ENCODE assay signal across 9 cellular contexts in genomic region chr17:8159459-8160223, GRCh38. TPM values are rescaled to one million over a fixed set of nuclear protein-coding genes. Genes with fewer than 3 reads are reported as not detected.
DNase-seq lines count a peak whose midpoint lies in the region; ATAC-seq and TF ChIP-seq lines count a peak whose summit lies in the region.
"Had no signal": no experiment of that assay in that cellular context is flagged by ENCODE, and none has a peak within 500 bp of the region (broad histone marks: within the 10 kb centered on the region; RNA-seq: fewer than 3 reads in every experiment).

No MANE protein-coding gene starts in this region.

- TF ChIP-seq POLR2A in testis (IDR thresholded peaks at IDR 0.05), result no peak

- H3K27ac Mint-ChIP-seq in activated CD4-positive, alpha-beta T cell treated with anti-CD3 and anti-CD28 coated beads, Interleukin-2, amount 10 ng/mL, durations not matched to agents 24 days and 14 days, result peak overlapping the region; percentile 82
- peak overlapping the region; percentile 80 for H3K27ac Mint-ChIP-seq in activated naive CD8-positive, alpha-beta T cell
- H3K27ac Mint-ChIP-seq in memory B cell, result peak overlapping the region; percentile 98

- peaks cover 44% of the 10 kb centered on the region for H3K4me1 ChIP-seq in testis

- H3K27me3 Mint-ChIP-seq in activated CD4-positive, alpha-beta T cell treated with anti-CD3 and anti-CD28 coated beads, Interleukin-2, amount 10 ng/mL, durations not matched to agents 24 days and 14 days, result no peaks in the 10 kb centered on the region
- no peaks in the 10 kb centered on the region for H3K27me3 Mint-ChIP-seq in activated naive CD8-positive, alpha-beta T cell
- H3K27me3 Mint-ChIP-seq in memory B cell, result no peaks in the 10 kb centered on the region

- H3K36me3 Mint-ChIP-seq in activated CD4-positive, alpha-beta T cell treated with anti-CD3 and anti-CD28 coated beads, Interleukin-2, amount 10 ng/mL, durations not matched to agents 24 days and 14 days (ENCODE audit: low read depth), result peaks cover 36% of the 10 kb centered on the region
- H3K36me3 Mint-ChIP-seq in activated naive CD8-positive, alpha-beta T cell, result peaks cover 2% of the 10 kb centered on the region
- peaks cover 10% of the 10 kb centered on the region for H3K36me3 Mint-ChIP-seq in memory B cell

- TF ChIP-seq CTCF in testis (IDR thresholded peaks at IDR 0.05), result no peak

- intact Hi-C loops in activated CD4-positive, alpha-beta T cell treated with anti-CD3 and anti-CD28 coated beads, Interleukin-2, amount 10 ng/mL, durations not matched to agents 24 days and 14 days (cut with micrococcal nuclease), result loop anchor here (10.0 kb wide), 2 partner anchors 475 to 925 kb away; partner anchors contain the start of genes DVL2, PHF23, TP53 and WRAP53
- intact Hi-C loops in testis (cut with DNase I; ENCODE audit: low total_unique reads), result no loop called here

- peak overlapping the region; percentile 100 for H3K27ac ChIP-seq in testis

- no peak overlapping the region for H3K4me3 ChIP-seq in testis

- peaks cover 57% of the 10 kb centered on the region for H3K4me1 Mint-ChIP-seq in activated CD4-positive, alpha-beta T cell treated with anti-CD3 and anti-CD28 coated beads, Interleukin-2, amount 10 ng/mL, durations not matched to agents 24 days and 14 days
- peaks cover 49% of the 10 kb centered on the region for H3K4me1 Mint-ChIP-seq in activated naive CD8-positive, alpha-beta T cell (ENCODE audit: low read depth)
- peaks cover 45% of the 10 kb centered on the region for H3K4me1 Mint-ChIP-seq in memory B cell

- H3K4me3 Mint-ChIP-seq in activated CD4-positive, alpha-beta T cell treated with anti-CD3 and anti-CD28 coated beads, Interleukin-2, amount 10 ng/mL, durations not matched to agents 24 days and 14 days, result peak overlapping the region; percentile 82
- peak overlapping the region; percentile 60 for H3K4me3 Mint-ChIP-seq in activated naive CD8-positive, alpha-beta T cell
- H3K4me3 Mint-ChIP-seq in memory B cell, result no peak overlapping the region

- no peaks in the 10 kb centered on the region for H3K9me3 Mint-ChIP-seq in activated CD4-positive, alpha-beta T cell treated with anti-CD3 and anti-CD28 coated beads, Interleukin-2, amount 10 ng/mL, durations not matched to agents 24 days and 14 days
- no peaks in the 10 kb centered on the region for H3K9me3 Mint-ChIP-seq in activated naive CD8-positive, alpha-beta T cell (ENCODE audit: low read depth)
- H3K9me3 Mint-ChIP-seq in memory B cell, result no peaks in the 10 kb centered on the region

- peak; percentile 62 for DNase-seq in activated CD4-positive, alpha-beta T cell treated with anti-CD3 and anti-CD28 coated beads, Interleukin-2, amount 10 ng/mL, durations not matched to agents 24 days and 14 days
- no peak for DNase-seq in activated CD4-positive, alpha-beta T cell treated with anti-CD3 and anti-CD28 coated beads for 1 hour
- DNase-seq in memory B cell (ENCODE audit: low spot score in 2 of 2) (no peak), testis (no peak), DMS153 (lab: John Stamatoyannopoulos, UW) (no peak)
- DNase-seq in stimulated activated CD4-positive, alpha-beta T cell treated with anti-CD3 and anti-CD28 coated beads, Interleukin-2, amount 100 ng/mL, for 48 hours, result no peak

- no peaks in the 10 kb centered on the region for H3K27me3 ChIP-seq in testis

- no peaks in the 10 kb centered on the region for H3K36me3 ChIP-seq in testis (ENCODE audit: low read depth, missing control alignments)

- 66 to 72% methylated on average over 4 of the region's 4 CpGs for WGBS in testis, 2 donors

- ATAC-seq in memory B cell (ENCODE audit: low read depth) (no peak), GM18519 (IDR thresholded peaks at IDR 0.05; ENCODE audit: low FRiP score, unreplicated experiment) (no peak)

- H3K9me3 ChIP-seq in testis, result no peaks in the 10 kb centered on the region

RNA-seq across cellular contexts. Expression of gene VAMP2, which starts 3.1 kb away (rescaled TPM):
- 45.1 and 49.6 TPM in 2 replicates for total RNA-seq in activated CD4-positive, alpha-beta T cell treated with anti-CD3 and anti-CD28 coated beads, Interleukin-2, amount 10 ng/mL, durations not matched to agents 24 days and 14 days
- total RNA-seq in testis, result 10 to 100 TPM; 66.3 to 76.5 TPM
- polyA plus RNA-seq in testis (ENCODE audit: insufficient read depth, low read depth, low replicate concordance), result 116 TPM

RNA-seq across cellular contexts. Expression of gene PER1, which starts 7.4 kb away (rescaled TPM):
- total RNA-seq in activated CD4-positive, alpha-beta T cell treated with anti-CD3 and anti-CD28 coated beads, Interleukin-2, amount 10 ng/mL, durations not matched to agents 24 days and 14 days, result 39.4 and 41.7 TPM in 2 replicates
- total RNA-seq in testis, result 100 to 1,000 TPM in 1 of 2 donors, 10 to 100 TPM in 1; 96.0 to 119 TPM
- polyA plus RNA-seq in testis (ENCODE audit: insufficient read depth, low read depth, low replicate concordance), result 55.1 TPM

RNA-seq across cellular contexts. Expression of gene TMEM107, which starts 16.5 kb away (rescaled TPM):
- total RNA-seq in activated CD4-positive, alpha-beta T cell treated with anti-CD3 and anti-CD28 coated beads, Interleukin-2, amount 10 ng/mL, durations not matched to agents 24 days and 14 days, result 20.9 and 21.4 TPM in 2 replicates
- 10 to 100 TPM; 17.2 to 23.2 TPM for total RNA-seq in testis
- 31.8 TPM for polyA plus RNA-seq in testis (ENCODE audit: insufficient read depth, low read depth, low replicate concordance)

RNA-seq across cellular contexts. Expression of gene BORCS6, which starts 30.3 kb away (rescaled TPM):
- total RNA-seq in activated CD4-positive, alpha-beta T cell treated with anti-CD3 and anti-CD28 coated beads, Interleukin-2, amount 10 ng/mL, durations not matched to agents 24 days and 14 days, result 4.7 and 5.7 TPM in 2 replicates
- 10 to 100 TPM in 1 of 2 donors, 1 to 10 TPM in 1; 8.7 to 10.4 TPM for total RNA-seq in testis
- 8.5 TPM for polyA plus RNA-seq in testis (ENCODE audit: insufficient read depth, low read depth, low replicate concordance)

RNA-seq across cellular contexts. Expression of gene HES7, which starts 35.7 kb away (rescaled TPM):
- 1.5 and 2.1 TPM in 2 replicates for total RNA-seq in activated CD4-positive, alpha-beta T cell treated with anti-CD3 and anti-CD28 coated beads, Interleukin-2, amount 10 ng/mL, durations not matched to agents 24 days and 14 days
- under 1 TPM in 1 of 2 donors, not detected in 1; 0.31 TPM for total RNA-seq in testis
- 0.25 TPM for polyA plus RNA-seq in testis (ENCODE audit: insufficient read depth, low read depth, low replicate concordance)
- total RNA-seq: renal cortical epithelial cell had no signal
